1 cellular context compared by ENCODE assay signal in the genomic region with DNA sequence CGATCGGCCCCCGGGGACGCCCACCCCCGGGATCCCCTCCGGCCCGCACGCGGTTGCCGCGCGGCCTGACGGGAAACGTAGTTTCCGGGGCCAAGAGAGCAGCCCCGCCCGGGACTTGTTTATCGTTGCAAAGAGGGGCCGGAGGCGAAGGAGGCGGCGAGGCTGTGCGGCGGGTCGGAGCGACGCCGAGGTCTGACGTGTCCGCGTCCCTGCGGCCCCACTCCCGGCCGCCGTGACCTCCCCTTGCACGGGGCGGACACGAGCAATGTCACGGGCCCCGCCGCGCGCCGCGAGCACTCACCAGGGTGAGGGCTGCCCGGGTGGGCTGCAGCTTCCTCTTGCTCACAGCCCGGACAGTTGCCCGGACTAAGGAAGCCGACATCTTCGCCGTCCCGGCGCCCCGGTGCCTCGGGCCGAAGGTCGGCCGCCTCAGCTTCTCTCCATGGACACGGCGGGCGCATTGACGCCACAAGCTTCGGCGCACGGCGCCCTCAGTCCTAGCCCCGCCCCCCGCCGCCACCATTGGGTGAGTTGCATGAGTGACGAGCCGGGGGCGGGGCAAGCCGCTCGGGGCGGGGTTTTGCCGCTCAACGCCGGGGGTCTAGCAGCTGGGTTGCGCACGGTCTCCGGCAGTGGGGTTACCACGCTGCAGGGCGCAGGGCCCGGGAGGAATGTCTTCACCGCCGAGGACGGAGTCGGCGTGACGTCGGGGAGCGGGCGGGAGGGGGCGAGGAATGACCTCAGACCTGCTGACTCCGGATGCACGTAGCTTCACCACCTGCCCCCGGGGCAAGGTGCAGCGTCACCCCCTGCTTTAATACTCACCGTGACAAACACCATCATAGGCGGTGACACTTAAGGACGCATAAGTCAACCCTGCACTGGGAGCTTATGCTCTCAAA.
TF ChIP-seq lines count a peak whose summit lies in the region.

TSS of gene ISCA1 (minus strand) at position 462 of the 902 bp plus-strand sequence. CDS start at position 382, 80 bp downstream.

TF ChIP-seq in HepG2, 621 proteins besides CTCF, POLR2A, EP300 and RAD21 (continued from another document and continues in another):
- TF ChIP-seq MNT (IDR thresholded peaks at IDR 0.05) (no peak), RAD51 (IDR thresholded peaks at IDR 0.05; ENCODE audit: borderline replicate concordance) (no peak), HNRNPK (IDR thresholded peaks at IDR 0.05; ENCODE audit: low read depth, low read length, poor library complexity, severe bottlenecking) (peak; percentile 34), ZMYM4 (CRISPR knock-in tag; IDR thresholded peaks at IDR 0.05) (no peak; the same call in none of the 2 replicates), ARNT (IDR thresholded peaks at IDR 0.05) (no peak), JDP2 (CRISPR knock-in tag; IDR thresholded peaks at IDR 0.05; ENCODE audit: borderline replicate concordance) (no peak), ELK4 (CRISPR knock-in tag; IDR thresholded peaks at IDR 0.05; ENCODE audit: borderline replicate concordance) (no peak), ZBTB14 (CRISPR knock-in tag; IDR thresholded peaks at IDR 0.05) (0 out of 2 replicates have a peak, but pooled peaks have one; percentile 13), MTF1 (CRISPR knock-in tag; IDR thresholded peaks at IDR 0.05) (peak; percentile 22; the same call in 1 of the 2 replicates), HMGA1 (CRISPR knock-in tag; conservative IDR thresholded peaks at IDR 0.05) (no peak), MAFF (IDR thresholded peaks at IDR 0.05; ENCODE audit: low read depth, low read length) (no peak), ZNF660 (CRISPR knock-in tag; IDR thresholded peaks at IDR 0.05; ENCODE audit: borderline replicate concordance, low read depth) (no peak), WIZ (CRISPR knock-in tag; IDR thresholded peaks at IDR 0.05) (peak; percentile 83; the same call in 1 of the 2 replicates), ZNF432 (CRISPR knock-in tag; IDR thresholded peaks at IDR 0.05; ENCODE audit: borderline replicate concordance) (peak; percentile 78; the same call in 1 of the 2 replicates), HNF1B (CRISPR knock-in tag; IDR thresholded peaks at IDR 0.05) (no peak; the same call in 1 of the 2 replicates), STAG1 (CRISPR knock-in tag; IDR thresholded peaks at IDR 0.05) (no peak), SMAD3 (CRISPR knock-in tag; IDR thresholded peaks at IDR 0.05) (peak; percentile 55; the same call in 1 of the 2 replicates), SIN3A (IDR thresholded peaks at IDR 0.05; ENCODE audit: borderline replicate concordance, low read depth, low read length) (peak; percentile 40; the same call in 1 of the 2 replicates), ZNF766 (CRISPR knock-in tag; IDR thresholded peaks at IDR 0.05; ENCODE audit: borderline replicate concordance) (no peak), KDM5B (CRISPR knock-in tag; IDR thresholded peaks at IDR 0.05; ENCODE audit: borderline replicate concordance) (peak; percentile 30; the same call in 1 of the 2 replicates), ZNF354B (CRISPR knock-in tag; IDR thresholded peaks at IDR 0.05) (no peak), ZNF850 (CRISPR knock-in tag; conservative IDR thresholded peaks at IDR 0.05) (peak; percentile 94), ZNF746 (CRISPR knock-in tag; IDR thresholded peaks at IDR 0.05) (no peak), KAT7 (CRISPR knock-in tag; IDR thresholded peaks at IDR 0.05; ENCODE audit: borderline replicate concordance) (no peak; the same call in 1 of the 2 replicates), MBD4 (IDR thresholded peaks at IDR 0.05; ENCODE audit: borderline replicate concordance, low read length) (no peak), MTA1 (CRISPR knock-in tag; IDR thresholded peaks at IDR 0.05; ENCODE audit: borderline replicate concordance) (peak; percentile 68; the same call in 1 of the 2 replicates), ZNF510 (CRISPR knock-in tag; IDR thresholded peaks at IDR 0.05; ENCODE audit: low read depth) (no peak), ATF7 (IDR thresholded peaks at IDR 0.05) (no peak), ATF7 (CRISPR knock-in tag; IDR thresholded peaks at IDR 0.05) (peak; percentile 35; the same call in 1 of the 2 replicates), ATAD3A (CRISPR knock-in tag; IDR thresholded peaks at IDR 0.05) (no peak), ZNF550 (CRISPR knock-in tag; IDR thresholded peaks at IDR 0.05; ENCODE audit: borderline replicate concordance) (no peak), POLR2G (IDR thresholded peaks at IDR 0.05; ENCODE audit: low read depth, low read length) (peak; percentile 92), KLF13 (CRISPR knock-in tag; IDR thresholded peaks at IDR 0.05) (no peak), ZNF138 (CRISPR knock-in tag; IDR thresholded peaks at IDR 0.05; ENCODE audit: low read depth) (peak; percentile 62; the same call in 1 of the 2 replicates), DPF2 (CRISPR knock-in tag; IDR thresholded peaks at IDR 0.05; ENCODE audit: borderline replicate concordance, low read depth) (no peak), SCMH1 (CRISPR knock-in tag; IDR thresholded peaks at IDR 0.05; ENCODE audit: borderline replicate concordance) (no peak), ZSCAN9 (CRISPR knock-in tag; IDR thresholded peaks at IDR 0.05; ENCODE audit: borderline replicate concordance) (no peak)
- TF ChIP-seq, protein P1, sequence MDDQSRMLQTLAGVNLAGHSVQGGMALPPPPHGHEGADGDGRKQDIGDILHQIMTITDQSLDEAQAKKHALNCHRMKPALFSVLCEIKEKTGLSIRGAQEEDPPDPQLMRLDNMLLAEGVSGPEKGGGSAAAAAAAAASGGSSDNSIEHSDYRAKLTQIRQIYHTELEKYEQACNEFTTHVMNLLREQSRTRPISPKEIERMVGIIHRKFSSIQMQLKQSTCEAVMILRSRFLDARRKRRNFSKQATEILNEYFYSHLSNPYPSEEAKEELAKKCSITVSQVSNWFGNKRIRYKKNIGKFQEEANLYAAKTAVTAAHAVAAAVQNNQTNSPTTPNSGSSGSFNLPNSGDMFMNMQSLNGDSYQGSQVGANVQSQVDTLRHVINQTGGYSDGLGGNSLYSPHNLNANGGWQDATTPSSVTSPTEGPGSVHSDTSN (CRISPR knock-in tag; IDR thresholded peaks at IDR 0.05; ENCODE audit: borderline replicate concordance), result no peak
- TF ChIP-seq, protein P2, sequence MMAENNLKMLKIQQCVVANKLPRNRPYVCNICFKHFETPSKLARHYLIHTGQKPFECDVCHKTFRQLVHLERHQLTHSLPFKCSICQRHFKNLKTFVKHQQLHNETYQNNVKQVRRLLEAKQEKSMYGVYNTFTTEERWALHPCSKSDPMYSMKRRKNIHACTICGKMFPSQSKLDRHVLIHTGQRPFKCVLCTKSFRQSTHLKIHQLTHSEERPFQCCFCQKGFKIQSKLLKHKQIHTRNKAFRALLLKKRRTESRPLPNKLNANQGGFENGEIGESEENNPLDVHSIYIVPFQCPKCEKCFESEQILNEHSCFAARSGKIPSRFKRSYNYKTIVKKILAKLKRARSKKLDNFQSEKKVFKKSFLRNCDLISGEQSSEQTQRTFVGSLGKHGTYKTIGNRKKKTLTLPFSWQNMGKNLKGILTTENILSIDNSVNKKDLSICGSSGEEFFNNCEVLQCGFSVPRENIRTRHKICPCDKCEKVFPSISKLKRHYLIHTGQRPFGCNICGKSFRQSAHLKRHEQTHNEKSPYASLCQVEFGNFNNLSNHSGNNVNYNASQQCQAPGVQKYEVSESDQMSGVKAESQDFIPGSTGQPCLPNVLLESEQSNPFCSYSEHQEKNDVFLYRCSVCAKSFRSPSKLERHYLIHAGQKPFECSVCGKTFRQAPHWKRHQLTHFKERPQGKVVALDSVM (CRISPR knock-in tag; IDR thresholded peaks at IDR 0.05), result peak; percentile 45
- TF ChIP-seq, protein P3, sequence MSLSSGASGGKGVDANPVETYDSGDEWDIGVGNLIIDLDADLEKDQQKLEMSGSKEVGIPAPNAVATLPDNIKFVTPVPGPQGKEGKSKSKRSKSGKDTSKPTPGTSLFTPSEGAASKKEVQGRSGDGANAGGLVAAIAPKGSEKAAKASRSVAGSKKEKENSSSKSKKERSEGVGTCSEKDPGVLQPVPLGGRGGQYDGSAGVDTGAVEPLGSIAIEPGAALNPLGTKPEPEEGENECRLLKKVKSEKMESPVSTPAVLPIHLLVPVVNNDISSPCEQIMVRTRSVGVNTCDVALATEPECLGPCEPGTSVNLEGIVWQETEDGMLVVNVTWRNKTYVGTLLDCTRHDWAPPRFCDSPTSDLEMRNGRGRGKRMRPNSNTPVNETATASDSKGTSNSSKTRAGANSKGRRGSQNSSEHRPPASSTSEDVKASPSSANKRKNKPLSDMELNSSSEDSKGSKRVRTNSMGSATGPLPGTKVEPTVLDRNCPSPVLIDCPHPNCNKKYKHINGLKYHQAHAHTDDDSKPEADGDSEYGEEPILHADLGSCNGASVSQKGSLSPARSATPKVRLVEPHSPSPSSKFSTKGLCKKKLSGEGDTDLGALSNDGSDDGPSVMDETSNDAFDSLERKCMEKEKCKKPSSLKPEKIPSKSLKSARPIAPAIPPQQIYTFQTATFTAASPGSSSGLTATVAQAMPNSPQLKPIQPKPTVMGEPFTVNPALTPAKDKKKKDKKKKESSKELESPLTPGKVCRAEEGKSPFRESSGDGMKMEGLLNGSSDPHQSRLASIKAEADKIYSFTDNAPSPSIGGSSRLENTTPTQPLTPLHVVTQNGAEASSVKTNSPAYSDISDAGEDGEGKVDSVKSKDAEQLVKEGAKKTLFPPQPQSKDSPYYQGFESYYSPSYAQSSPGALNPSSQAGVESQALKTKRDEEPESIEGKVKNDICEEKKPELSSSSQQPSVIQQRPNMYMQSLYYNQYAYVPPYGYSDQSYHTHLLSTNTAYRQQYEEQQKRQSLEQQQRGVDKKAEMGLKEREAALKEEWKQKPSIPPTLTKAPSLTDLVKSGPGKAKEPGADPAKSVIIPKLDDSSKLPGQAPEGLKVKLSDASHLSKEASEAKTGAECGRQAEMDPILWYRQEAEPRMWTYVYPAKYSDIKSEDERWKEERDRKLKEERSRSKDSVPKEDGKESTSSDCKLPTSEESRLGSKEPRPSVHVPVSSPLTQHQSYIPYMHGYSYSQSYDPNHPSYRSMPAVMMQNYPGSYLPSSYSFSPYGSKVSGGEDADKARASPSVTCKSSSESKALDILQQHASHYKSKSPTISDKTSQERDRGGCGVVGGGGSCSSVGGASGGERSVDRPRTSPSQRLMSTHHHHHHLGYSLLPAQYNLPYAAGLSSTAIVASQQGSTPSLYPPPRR (CRISPR knock-in tag; IDR thresholded peaks at IDR 0.05; ENCODE audit: borderline replicate concordance), result peak; percentile 19; the same call in 1 of the 2 replicates
- TF ChIP-seq, protein P4, sequence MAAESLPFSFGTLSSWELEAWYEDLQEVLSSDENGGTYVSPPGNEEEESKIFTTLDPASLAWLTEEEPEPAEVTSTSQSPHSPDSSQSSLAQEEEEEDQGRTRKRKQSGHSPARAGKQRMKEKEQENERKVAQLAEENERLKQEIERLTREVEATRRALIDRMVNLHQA (CRISPR knock-in tag; IDR thresholded peaks at IDR 0.05), result no peak
- TF ChIP-seq, protein P5, sequence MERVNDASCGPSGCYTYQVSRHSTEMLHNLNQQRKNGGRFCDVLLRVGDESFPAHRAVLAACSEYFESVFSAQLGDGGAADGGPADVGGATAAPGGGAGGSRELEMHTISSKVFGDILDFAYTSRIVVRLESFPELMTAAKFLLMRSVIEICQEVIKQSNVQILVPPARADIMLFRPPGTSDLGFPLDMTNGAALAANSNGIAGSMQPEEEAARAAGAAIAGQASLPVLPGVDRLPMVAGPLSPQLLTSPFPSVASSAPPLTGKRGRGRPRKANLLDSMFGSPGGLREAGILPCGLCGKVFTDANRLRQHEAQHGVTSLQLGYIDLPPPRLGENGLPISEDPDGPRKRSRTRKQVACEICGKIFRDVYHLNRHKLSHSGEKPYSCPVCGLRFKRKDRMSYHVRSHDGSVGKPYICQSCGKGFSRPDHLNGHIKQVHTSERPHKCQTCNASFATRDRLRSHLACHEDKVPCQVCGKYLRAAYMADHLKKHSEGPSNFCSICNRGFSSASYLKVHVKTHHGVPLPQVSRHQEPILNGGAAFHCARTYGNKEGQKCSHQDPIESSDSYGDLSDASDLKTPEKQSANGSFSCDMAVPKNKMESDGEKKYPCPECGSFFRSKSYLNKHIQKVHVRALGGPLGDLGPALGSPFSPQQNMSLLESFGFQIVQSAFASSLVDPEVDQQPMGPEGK (CRISPR knock-in tag; IDR thresholded peaks at IDR 0.05), result peak; percentile 98
